9 cellular contexts compared by ENCODE assay signal in genomic region chr3:49132437-49133225, GRCh38. TPM values are rescaled to one million over a fixed set of nuclear protein-coding genes. Genes with fewer than 3 reads are reported as not detected.
DNase-seq lines count a peak whose midpoint lies in the region; ATAC-seq and TF ChIP-seq lines count a peak whose summit lies in the region.
"Had no signal": no experiment of that assay in that cellular context is flagged by ENCODE, and none has a peak within 500 bp of the region (broad histone marks: within the 10 kb centered on the region; RNA-seq: fewer than 3 reads in every experiment).

LAMB2 (minus strand) TSS chr3:49133050; CDS start chr3:49132867, 183 bp downstream.

- H3K9ac ChIP-seq in skeletal muscle tissue (ENCODE audit: low read depth in 1 of 3, low read length in 3 of 3) = peak within 1 kb of the TSS; percentile 89 to 96 (median 92)

- H3K36me3 Mint-ChIP-seq in stimulated activated memory B cell treated with anti-CD40 and anti-IgM and Interleukin-4, amounts not matched to agents 10 μg/mL and 1 μg/mL and 100 μg/mL, for 72 hours = no peaks in the 10 kb centered on the region
- H3K36me3 Mint-ChIP-seq: T-cell had no signal

- H3K4me3 Mint-ChIP-seq in stimulated activated memory B cell treated with anti-CD40 and anti-IgM and Interleukin-4, amounts not matched to agents 10 μg/mL and 1 μg/mL and 100 μg/mL, for 72 hours = no peak within 1 kb of the TSS

- no peaks in the 10 kb centered on the region for H3K9me3 ChIP-seq in skeletal muscle tissue (ENCODE audit: control insufficient read depth in 3 of 3, low read length in 3 of 3)

- DNase-seq in EH (ENCODE audit: low read depth) (peak; percentile 94), NCI-H526 (lab: John Stamatoyannopoulos, UW) (peak; percentile 19 to 63), coronary artery (ENCODE audit: low spot score) (peak; percentile 86), kidney epithelial cell (ENCODE audit: low read depth) (peak; percentile 31), NCI-H1694 (lab: John Stamatoyannopoulos, UW) (no peak), NCI-H2029 (lab: John Stamatoyannopoulos, UW) (no peak)

- H3K36me3 ChIP-seq in kidney epithelial cell (ENCODE audit: control insufficient read depth, insufficient read depth, low read length) (peaks cover 3% of the 10 kb centered on the region), skeletal muscle tissue (ENCODE audit: control insufficient read depth in 3 of 3, insufficient read depth in 3 of 3, low read length in 3 of 3) (peaks cover 35 to 37% (median 36%) of the 10 kb centered on the region in 3 donors)

- H3K27ac Mint-ChIP-seq in stimulated activated memory B cell treated with anti-CD40 and anti-IgM and Interleukin-4, amounts not matched to agents 10 μg/mL and 1 μg/mL and 100 μg/mL, for 72 hours = no peak within 1 kb of the TSS

- H3K4me1 Mint-ChIP-seq in stimulated activated memory B cell treated with anti-CD40 and anti-IgM and Interleukin-4, amounts not matched to agents 10 μg/mL and 1 μg/mL and 100 μg/mL, for 72 hours = peaks cover 8% of the 10 kb centered on the region

- H3K4me1 ChIP-seq in skeletal muscle tissue (ENCODE audit: control insufficient read depth in 3 of 3, insufficient read depth in 3 of 3, low read length in 3 of 3) = peaks cover 36 to 53% (median 37%) of the 10 kb centered on the region in 3 donors

- H3K27me3 ChIP-seq in kidney epithelial cell (ENCODE audit: control insufficient read depth, insufficient read depth, low read length) = no peaks in the 10 kb centered on the region
- peaks cover 0 to 2% (median 0%) of the 10 kb centered on the region in 3 donors for H3K27me3 ChIP-seq in skeletal muscle tissue (ENCODE audit: control insufficient read depth in 3 of 3, insufficient read depth in 3 of 3, low read length in 3 of 3)

- no peaks in the 10 kb centered on the region for H3K9me3 Mint-ChIP-seq in stimulated activated memory B cell treated with anti-CD40 and anti-IgM and Interleukin-4, amounts not matched to agents 10 μg/mL and 1 μg/mL and 100 μg/mL, for 72 hours
- H3K9me3 Mint-ChIP-seq: T-cell had no signal

- peaks cover 75% of the 10 kb centered on the region for H3K27me3 Mint-ChIP-seq in stimulated activated memory B cell treated with anti-CD40 and anti-IgM and Interleukin-4, amounts not matched to agents 10 μg/mL and 1 μg/mL and 100 μg/mL, for 72 hours

- H3K27ac ChIP-seq in coronary artery = peak within 1 kb of the TSS; percentile 82 to 95
- peak within 1 kb of the TSS; percentile 88 for H3K27ac ChIP-seq in skeletal muscle tissue (ENCODE audit: low read depth, low read length)

- ATAC-seq in stimulated activated memory B cell treated with anti-CD40 and anti-IgM and Interleukin-4, amounts not matched to agents 10 μg/mL and 1 μg/mL and 100 μg/mL, for 72 hours = no peak

- TF ChIP-seq CTCF in coronary artery (IDR thresholded peaks at IDR 0.05) = no peak
- peak; percentile 38 for TF ChIP-seq CTCF in kidney epithelial cell (IDR thresholded peaks at IDR 0.05; ENCODE audit: insufficient read depth, low read length, poor library complexity, severe bottlenecking)

- H3K4me3 ChIP-seq in coronary artery = peak within 1 kb of the TSS; percentile 90
- peak within 1 kb of the TSS; percentile 67 for H3K4me3 ChIP-seq in kidney epithelial cell (ENCODE audit: low read depth, low read length)
- peak within 1 kb of the TSS; percentile 91 to 99 (median 98) for H3K4me3 ChIP-seq in skeletal muscle tissue (ENCODE audit: low read length in 3 of 3)

RNA-seq across cellular contexts. Expression of gene LAMB2, which starts in this region (rescaled TPM):
- total RNA-seq in kidney epithelial cell (197 and 262 TPM in 2 replicates), skeletal muscle tissue (601 TPM)

Comparison
In these comparisons a context has a peak if more than half of its experiments do, and no peak if none do; other contexts are left out.
1. DNase-seq: peak in EH (single experiment), NCI-H526 (2 of 2), coronary artery (single experiment) and kidney epithelial cell (single experiment); none in NCI-H1694 (single experiment) and NCI-H2029 (single experiment).
2. Peak in every context shown above with its lines, with median percentiles within 50 percentile points of each other: H3K4me3 ChIP-seq.